2 cellular contexts compared by ENCODE assay signal in the genomic region with DNA sequence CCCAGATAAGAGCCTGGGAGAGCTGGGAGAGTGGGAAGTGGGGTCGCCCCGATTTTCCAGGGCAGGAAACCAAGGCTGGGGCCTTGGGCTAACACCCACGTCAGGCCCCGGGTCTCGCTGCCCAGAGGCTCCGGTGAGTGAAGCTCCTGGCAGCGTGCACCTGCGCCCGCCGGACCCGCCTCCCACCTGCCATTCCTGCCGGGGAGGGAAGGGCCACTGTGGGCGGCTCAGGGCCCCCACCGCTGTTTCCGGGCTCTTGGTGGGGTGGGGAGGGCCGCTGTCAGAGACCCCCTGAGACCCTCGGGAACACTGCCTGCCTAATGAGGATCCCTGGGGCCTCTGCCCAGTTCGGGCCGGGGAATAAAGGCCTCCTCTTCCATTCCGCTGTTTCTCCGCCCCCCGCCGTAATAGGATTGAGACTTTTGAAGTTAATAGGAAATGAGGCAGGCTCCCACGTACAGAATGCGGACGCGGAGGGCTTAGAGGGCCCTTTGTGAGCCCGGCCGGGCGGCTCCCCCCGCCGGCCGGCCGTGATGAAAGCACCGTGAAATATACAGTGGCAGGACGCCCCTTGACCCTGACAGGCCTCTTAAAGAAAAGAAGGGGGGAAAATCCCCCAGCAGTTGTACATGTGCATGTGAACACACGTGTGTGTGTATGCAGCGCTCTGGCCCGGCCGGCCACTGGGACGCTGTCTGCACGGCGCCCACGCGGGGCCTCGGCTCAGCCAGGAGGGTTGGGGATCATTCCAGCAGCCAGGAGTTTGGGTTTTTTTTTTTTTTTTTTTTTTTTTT.
TF ChIP-seq lines count a peak whose summit lies in the region.

No MANE protein-coding gene starts in this region.

TF ChIP-seq in GM23338, 12 proteins besides CTCF, POLR2A, EP300 and RAD21:
- TF ChIP-seq NANOG (IDR thresholded peaks at IDR 0.05; ENCODE audit: borderline replicate concordance) (no peak), JUNB (IDR thresholded peaks at IDR 0.05; ENCODE audit: unreplicated experiment) (no peak)
- TF ChIP-seq, protein P1, sequence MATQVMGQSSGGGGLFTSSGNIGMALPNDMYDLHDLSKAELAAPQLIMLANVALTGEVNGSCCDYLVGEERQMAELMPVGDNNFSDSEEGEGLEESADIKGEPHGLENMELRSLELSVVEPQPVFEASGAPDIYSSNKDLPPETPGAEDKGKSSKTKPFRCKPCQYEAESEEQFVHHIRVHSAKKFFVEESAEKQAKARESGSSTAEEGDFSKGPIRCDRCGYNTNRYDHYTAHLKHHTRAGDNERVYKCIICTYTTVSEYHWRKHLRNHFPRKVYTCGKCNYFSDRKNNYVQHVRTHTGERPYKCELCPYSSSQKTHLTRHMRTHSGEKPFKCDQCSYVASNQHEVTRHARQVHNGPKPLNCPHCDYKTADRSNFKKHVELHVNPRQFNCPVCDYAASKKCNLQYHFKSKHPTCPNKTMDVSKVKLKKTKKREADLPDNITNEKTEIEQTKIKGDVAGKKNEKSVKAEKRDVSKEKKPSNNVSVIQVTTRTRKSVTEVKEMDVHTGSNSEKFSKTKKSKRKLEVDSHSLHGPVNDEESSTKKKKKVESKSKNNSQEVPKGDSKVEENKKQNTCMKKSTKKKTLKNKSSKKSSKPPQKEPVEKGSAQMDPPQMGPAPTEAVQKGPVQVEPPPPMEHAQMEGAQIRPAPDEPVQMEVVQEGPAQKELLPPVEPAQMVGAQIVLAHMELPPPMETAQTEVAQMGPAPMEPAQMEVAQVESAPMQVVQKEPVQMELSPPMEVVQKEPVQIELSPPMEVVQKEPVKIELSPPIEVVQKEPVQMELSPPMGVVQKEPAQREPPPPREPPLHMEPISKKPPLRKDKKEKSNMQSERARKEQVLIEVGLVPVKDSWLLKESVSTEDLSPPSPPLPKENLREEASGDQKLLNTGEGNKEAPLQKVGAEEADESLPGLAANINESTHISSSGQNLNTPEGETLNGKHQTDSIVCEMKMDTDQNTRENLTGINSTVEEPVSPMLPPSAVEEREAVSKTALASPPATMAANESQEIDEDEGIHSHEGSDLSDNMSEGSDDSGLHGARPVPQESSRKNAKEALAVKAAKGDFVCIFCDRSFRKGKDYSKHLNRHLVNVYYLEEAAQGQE (IDR thresholded peaks at IDR 0.05; ENCODE audit: unreplicated experiment), result no peak

TF ChIP-seq in K562, 482 proteins besides CTCF, POLR2A, EP300 and RAD21:
- peak; percentile 55 for TF ChIP-seq POLR2G (IDR thresholded peaks at IDR 0.05; ENCODE audit: low read depth, low read length)
- TF ChIP-seq NR2C1 (IDR thresholded peaks at IDR 0.05), result peak; percentile 32; the same call in 1 of the 2 replicates
- no peak for TF ChIP-seq NR2C1 (tag; IDR thresholded peaks at IDR 0.05)
- peak; percentile 51 for TF ChIP-seq CEBPG (CRISPR knock-in tag; IDR thresholded peaks at IDR 0.05)
- TF ChIP-seq CEBPG (tag; conservative IDR thresholded peaks at IDR 0.05 in 1 of 2, IDR thresholded peaks at IDR 0.05 in 1 of 2), result no peak
- TF ChIP-seq, protein P2, sequence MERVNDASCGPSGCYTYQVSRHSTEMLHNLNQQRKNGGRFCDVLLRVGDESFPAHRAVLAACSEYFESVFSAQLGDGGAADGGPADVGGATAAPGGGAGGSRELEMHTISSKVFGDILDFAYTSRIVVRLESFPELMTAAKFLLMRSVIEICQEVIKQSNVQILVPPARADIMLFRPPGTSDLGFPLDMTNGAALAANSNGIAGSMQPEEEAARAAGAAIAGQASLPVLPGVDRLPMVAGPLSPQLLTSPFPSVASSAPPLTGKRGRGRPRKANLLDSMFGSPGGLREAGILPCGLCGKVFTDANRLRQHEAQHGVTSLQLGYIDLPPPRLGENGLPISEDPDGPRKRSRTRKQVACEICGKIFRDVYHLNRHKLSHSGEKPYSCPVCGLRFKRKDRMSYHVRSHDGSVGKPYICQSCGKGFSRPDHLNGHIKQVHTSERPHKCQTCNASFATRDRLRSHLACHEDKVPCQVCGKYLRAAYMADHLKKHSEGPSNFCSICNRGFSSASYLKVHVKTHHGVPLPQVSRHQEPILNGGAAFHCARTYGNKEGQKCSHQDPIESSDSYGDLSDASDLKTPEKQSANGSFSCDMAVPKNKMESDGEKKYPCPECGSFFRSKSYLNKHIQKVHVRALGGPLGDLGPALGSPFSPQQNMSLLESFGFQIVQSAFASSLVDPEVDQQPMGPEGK (CRISPR knock-in tag; IDR thresholded peaks at IDR 0.05; ENCODE audit: borderline replicate concordance), result no peak
- TF ChIP-seq COPS2 (conservative IDR thresholded peaks at IDR 0.05), result no peak
- TF ChIP-seq CXXC5 (CRISPR knock-in tag; IDR thresholded peaks at IDR 0.05), result peak; percentile 24; the same call in 1 of the 2 replicates
- TF ChIP-seq, protein P3, sequence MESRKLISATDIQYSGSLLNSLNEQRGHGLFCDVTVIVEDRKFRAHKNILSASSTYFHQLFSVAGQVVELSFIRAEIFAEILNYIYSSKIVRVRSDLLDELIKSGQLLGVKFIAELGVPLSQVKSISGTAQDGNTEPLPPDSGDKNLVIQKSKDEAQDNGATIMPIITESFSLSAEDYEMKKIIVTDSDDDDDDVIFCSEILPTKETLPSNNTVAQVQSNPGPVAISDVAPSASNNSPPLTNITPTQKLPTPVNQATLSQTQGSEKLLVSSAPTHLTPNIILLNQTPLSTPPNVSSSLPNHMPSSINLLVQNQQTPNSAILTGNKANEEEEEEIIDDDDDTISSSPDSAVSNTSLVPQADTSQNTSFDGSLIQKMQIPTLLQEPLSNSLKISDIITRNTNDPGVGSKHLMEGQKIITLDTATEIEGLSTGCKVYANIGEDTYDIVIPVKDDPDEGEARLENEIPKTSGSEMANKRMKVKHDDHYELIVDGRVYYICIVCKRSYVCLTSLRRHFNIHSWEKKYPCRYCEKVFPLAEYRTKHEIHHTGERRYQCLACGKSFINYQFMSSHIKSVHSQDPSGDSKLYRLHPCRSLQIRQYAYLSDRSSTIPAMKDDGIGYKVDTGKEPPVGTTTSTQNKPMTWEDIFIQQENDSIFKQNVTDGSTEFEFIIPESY (CRISPR knock-in tag; IDR thresholded peaks at IDR 0.05), result peak; percentile 49; the same call in 1 of the 2 replicates
- no peak for TF ChIP-seq PML (IDR thresholded peaks at IDR 0.05; ENCODE audit: low read length)
- TF ChIP-seq, protein P4, sequence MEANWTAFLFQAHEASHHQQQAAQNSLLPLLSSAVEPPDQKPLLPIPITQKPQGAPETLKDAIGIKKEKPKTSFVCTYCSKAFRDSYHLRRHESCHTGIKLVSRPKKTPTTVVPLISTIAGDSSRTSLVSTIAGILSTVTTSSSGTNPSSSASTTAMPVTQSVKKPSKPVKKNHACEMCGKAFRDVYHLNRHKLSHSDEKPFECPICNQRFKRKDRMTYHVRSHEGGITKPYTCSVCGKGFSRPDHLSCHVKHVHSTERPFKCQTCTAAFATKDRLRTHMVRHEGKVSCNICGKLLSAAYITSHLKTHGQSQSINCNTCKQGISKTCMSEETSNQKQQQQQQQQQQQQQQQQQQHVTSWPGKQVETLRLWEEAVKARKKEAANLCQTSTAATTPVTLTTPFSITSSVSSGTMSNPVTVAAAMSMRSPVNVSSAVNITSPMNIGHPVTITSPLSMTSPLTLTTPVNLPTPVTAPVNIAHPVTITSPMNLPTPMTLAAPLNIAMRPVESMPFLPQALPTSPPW (CRISPR knock-in tag; IDR thresholded peaks at IDR 0.05), result peak; percentile 34; the same call in 1 of the 2 replicates
- peak; percentile 43; the same call in 1 of the 2 replicates for TF ChIP-seq ZBTB7A (IDR thresholded peaks at IDR 0.05; ENCODE audit: borderline replicate concordance, control insufficient read depth, low read depth, low read length)
